12 cellular contexts compared by ENCODE assay signal in the genomic region with DNA sequence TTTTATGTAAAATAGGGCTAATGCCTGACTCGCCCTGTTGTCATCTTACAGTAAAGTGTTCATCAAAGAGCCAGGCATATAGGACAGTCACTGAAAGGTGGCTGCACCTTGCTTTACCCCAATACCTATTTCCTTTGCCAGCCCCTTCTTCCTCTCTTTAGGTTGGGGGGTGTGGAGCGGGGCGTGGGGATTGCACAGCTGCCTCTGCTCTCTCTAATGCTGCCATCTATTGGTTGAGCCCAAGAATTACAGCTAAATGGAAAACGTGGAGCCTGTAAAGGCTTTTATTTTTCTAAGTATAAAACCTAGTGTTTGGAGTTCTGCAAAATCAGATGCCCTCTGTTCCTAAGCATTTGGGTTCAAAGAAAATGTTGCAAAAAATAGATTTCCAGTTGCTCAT. TPM values are rescaled to one million over a fixed set of nuclear protein-coding genes. Genes with fewer than 3 reads are reported as not detected.
DNase-seq lines count a peak whose midpoint lies in the region; ATAC-seq, FAIRE-seq and TF ChIP-seq lines count a peak whose summit lies in the region.
"Had no signal": no experiment of that assay in that cellular context is flagged by ENCODE, and none has a peak within 500 bp of the region (broad histone marks: within the 10 kb centered on the region; RNA-seq: fewer than 3 reads in every experiment).

No MANE protein-coding gene starts in this region.

- CTCF ChIA-PET in CD8-positive, alpha-beta T cell (lab: Charles Lee): interaction anchor here (0.6 kb wide), 1 partner anchor 1687 kb away, joined by 3 read pairs; no protein-coding TSS in a partner anchor

- no peak for TF ChIP-seq POLR2A in GM12891 (IDR thresholded peaks at IDR 0.05; ENCODE audit: low read depth, low read length)

- no peaks in the 10 kb centered on the region for H3K27me3 ChIP-seq in BE2C
- no peaks in the 10 kb centered on the region for H3K27me3 ChIP-seq in GM23248 (replicated peaks; ENCODE audit: insufficient read depth)
- no peaks in the 10 kb centered on the region for H3K27me3 ChIP-seq in CD8-positive, alpha-beta T cell (ENCODE audit: insufficient read depth, low read length)

- no peaks in the 10 kb centered on the region for H3K27me3 Mint-ChIP-seq in CD8-positive, alpha-beta T cell (ENCODE audit: low read depth)
- H3K27me3 Mint-ChIP-seq: activated naive CD8-positive, alpha-beta T cell; stimulated activated memory B cell treated with anti-CD40 and anti-IgM and Interleukin-4, amounts not matched to agents 10 μg/mL and 1 μg/mL and 100 μg/mL, for 72 hours had no signal

- H3K4me1 Mint-ChIP-seq in CD8-positive, alpha-beta T cell (ENCODE audit: low read depth): no peaks in the 10 kb centered on the region
- H3K4me1 Mint-ChIP-seq: stimulated activated memory B cell treated with anti-CD40 and anti-IgM and Interleukin-4, amounts not matched to agents 10 μg/mL and 1 μg/mL and 100 μg/mL, for 72 hours had no signal

- no peaks in the 10 kb centered on the region for H3K9me2 ChIP-seq in GM23248 (ENCODE audit: insufficient read depth)

- H3K9me3 Mint-ChIP-seq in CD8-positive, alpha-beta T cell: no peaks in the 10 kb centered on the region
- H3K9me3 Mint-ChIP-seq: stimulated activated memory B cell treated with anti-CD40 and anti-IgM and Interleukin-4, amounts not matched to agents 10 μg/mL and 1 μg/mL and 100 μg/mL, for 72 hours had no signal

- H3K4me3 Mint-ChIP-seq in CD8-positive, alpha-beta T cell: no peak overlapping the region
- H3K4me3 Mint-ChIP-seq: activated naive CD8-positive, alpha-beta T cell; stimulated activated memory B cell treated with anti-CD40 and anti-IgM and Interleukin-4, amounts not matched to agents 10 μg/mL and 1 μg/mL and 100 μg/mL, for 72 hours had no signal

- WGBS in GM23248 (ENCODE audit: low coverage in 1 of 2, low lambda C conversion rate in 2 of 2, missing lambda C conversion rate in 2 of 2), 2 experiments: 97 to 100% methylated on average over 4 of the region's 4 CpGs

- H3K9ac ChIP-seq in GM23248: no peak overlapping the region

- H3K9me3 ChIP-seq in BE2C: no peaks in the 10 kb centered on the region
- no peaks in the 10 kb centered on the region for H3K9me3 ChIP-seq in GM23248 (ENCODE audit: low read depth)
- H3K9me3 ChIP-seq in CD8-positive, alpha-beta T cell (ENCODE audit: low read length): no peaks in the 10 kb centered on the region

- peaks cover 71% of the 10 kb centered on the region for H3K36me3 Mint-ChIP-seq in CD8-positive, alpha-beta T cell

- no peak overlapping the region for H2AFZ ChIP-seq in GM23248

- no peak overlapping the region for H3K4me3 ChIP-seq in BE2C (ENCODE audit: low read depth, low read length)
- no peak overlapping the region for H3K4me3 ChIP-seq in GM23248
- no peak overlapping the region for H3K4me3 ChIP-seq in CD8-positive, alpha-beta T cell (ENCODE audit: low read depth, low read length)

- TF ChIP-seq CTCF in BE2C (IDR thresholded peaks at IDR 0.05; ENCODE audit: low read depth, low read length): peak; percentile 44
- no peak for TF ChIP-seq CTCF in CD8-positive, alpha-beta T cell (IDR thresholded peaks at IDR 0.05)

- ATAC-seq in CD8-positive, alpha-beta T cell: no peak
- ATAC-seq: stimulated activated memory B cell treated with anti-CD40 and anti-IgM and Interleukin-4, amounts not matched to agents 10 μg/mL and 1 μg/mL and 100 μg/mL, for 72 hours had no signal

- no peaks in the 10 kb centered on the region for H4K20me1 ChIP-seq in GM23248 (ENCODE audit: insufficient read depth)

- intact Hi-C loops in CD8-positive, alpha-beta T cell (cut with DNase I, micrococcal nuclease): no loop called here

- H3F3A ChIP-seq in GM23248 (ENCODE audit: insufficient read depth): no peaks in the 10 kb centered on the region

- FAIRE-seq in GM12891 (lab: Jason Lieb, UNC): no peak

- no peaks in the 10 kb centered on the region for H3K79me2 ChIP-seq in GM23248 (ENCODE audit: insufficient read depth)

- no peak overlapping the region for H3K27ac Mint-ChIP-seq in CD8-positive, alpha-beta T cell
- H3K27ac Mint-ChIP-seq: activated naive CD8-positive, alpha-beta T cell; stimulated activated memory B cell treated with anti-CD40 and anti-IgM and Interleukin-4, amounts not matched to agents 10 μg/mL and 1 μg/mL and 100 μg/mL, for 72 hours had no signal

- H3K4me1 ChIP-seq in BE2C: no peaks in the 10 kb centered on the region
- no peaks in the 10 kb centered on the region for H3K4me1 ChIP-seq in GM23248 (ENCODE audit: insufficient read depth)
- H3K4me1 ChIP-seq in CD8-positive, alpha-beta T cell (ENCODE audit: insufficient read depth, low read length): no peaks in the 10 kb centered on the region

- H3K36me3 ChIP-seq in BE2C (no peaks in the 10 kb centered on the region), GM23248 (ENCODE audit: low read depth) (no peaks in the 10 kb centered on the region; the same call in 1 of the 2 replicates)
- peaks cover 4% of the 10 kb centered on the region for H3K36me3 ChIP-seq in CD8-positive, alpha-beta T cell (ENCODE audit: insufficient read depth, low read length)

- in situ Hi-C loops in GM23248 (cut with MboI): no loop called here

- POLR2A ChIA-PET in CD8-positive, alpha-beta T cell (lab: Charles Lee): no interaction called here

- H3K27ac ChIP-seq in GM23248: no peak overlapping the region
- no peak overlapping the region for H3K27ac ChIP-seq in CD8-positive, alpha-beta T cell (ENCODE audit: low read depth, low read length)

- H3K4me2 ChIP-seq in GM23248 (ENCODE audit: unreplicated experiment): no peak overlapping the region

- no peak for DNase-seq in BE2C
- DNase-seq in GM23248: peak; percentile 7
- DNase-seq in SW480 (ENCODE audit: low spot score): peak; percentile 1
- peak; percentile 23 for DNase-seq in iPS-NIHi11 (ENCODE audit: low spot score)
- DNase-seq in HK-2 (ENCODE audit: unreplicated experiment): no peak
- no peak for DNase-seq in SIG-M5 treated with dmso at 0.1 percent for 504 hours (lab: John Stamatoyannopoulos, UW; ENCODE audit: unreplicated experiment)
- no peak for DNase-seq in GM12891 (ENCODE audit: insufficient read length, low spot score)
- DNase-seq in CD8-positive, alpha-beta T cell: no peak
- DNase-seq: HCEC 1CT, T-helper 9 cell had no signal

TF ChIP-seq in GM12891, 5 proteins besides CTCF, POLR2A, EP300 and RAD21:
- TF ChIP-seq SPI1 (IDR thresholded peaks at IDR 0.05; ENCODE audit: low read depth, low read length) (no peak), POLR2AphosphoS5 (IDR thresholded peaks at IDR 0.05; ENCODE audit: low read depth, low read length) (no peak), TAF1 (IDR thresholded peaks at IDR 0.05; ENCODE audit: low read depth, low read length) (no peak), POU2F2 (IDR thresholded peaks at IDR 0.05; ENCODE audit: low read depth, low read length) (no peak), PAX5 (IDR thresholded peaks at IDR 0.05; ENCODE audit: insufficient read depth, low read length, severe bottlenecking) (no peak)

RNA-seq across cellular contexts. Expression of a gene that starts 47.7 kb away (rescaled TPM):
- 17.5 TPM for polyA plus RNA-seq in BE2C (2012; ENCODE audit: insufficient read depth, insufficient read length, low read depth)
- total RNA-seq in GM23248 (2014; rRNA removed; shearing (Covaris generic)): 6.3 and 8.2 TPM in 2 replicates
- 8.9 and 11.5 TPM in 2 replicates for polyA plus RNA-seq in GM23248 (2016; fragmentation: Nextera tagmentation; extraction: Ambion mirVana)
- polyA plus RNA-seq in GM12891 (2012; ENCODE audit: low read depth, missing spikeins): 9.2 TPM
- total RNA-seq in CD8-positive, alpha-beta T cell: 1 to 10 TPM; 3.7 to 6.3 TPM

RNA-seq across cellular contexts. Expression of a gene that starts 48.0 kb away (rescaled TPM):
- 95.9 TPM for polyA plus RNA-seq in BE2C (2012; ENCODE audit: insufficient read depth, insufficient read length, low read depth)
- total RNA-seq in GM23248 (2014; rRNA removed; shearing (Covaris generic)): 70.5 and 94.5 TPM in 2 replicates
- 68.2 and 71.0 TPM in 2 replicates for polyA plus RNA-seq in GM23248 (2016; fragmentation: Nextera tagmentation; extraction: Ambion mirVana)
- polyA plus RNA-seq in GM12891 (2012; ENCODE audit: low read depth, missing spikeins): 54.9 TPM
- 10 to 100 TPM; 22.6 to 23.5 TPM for total RNA-seq in CD8-positive, alpha-beta T cell

Comparison
In these comparisons a context has a peak if more than half of its experiments do, and no peak if none do; other contexts are left out.
1. DNase-seq: peak in GM23248 (single experiment), SW480 (single experiment) and iPS-NIHi11 (single experiment); none in BE2C (single experiment), HK-2 (single experiment), SIG-M5 treated with dmso at 0.1 percent for 504 hours (single experiment), GM12891 (single experiment) and CD8-positive, alpha-beta T cell (0 of 7).